ENCODE assay signal across 13 cellular contexts in genomic region chr5:141957367-141957993, GRCh38. TPM values are rescaled to one million over a fixed set of nuclear protein-coding genes. Genes with fewer than 3 reads are reported as not detected.
A peak's percentile ranks its signal among the peaks of the same experiment; 100 is the strongest.
DNase-seq lines count a peak whose midpoint lies in the region; ATAC-seq and TF ChIP-seq lines count a peak whose summit lies in the region.
"Had no signal": no experiment of that assay in that cellular context is flagged by ENCODE, and none has a peak within 500 bp of the region (broad histone marks: within the 10 kb centered on the region; RNA-seq: fewer than 3 reads in every experiment).

No MANE protein-coding gene starts in this region.

- H3K4me1 ChIP-seq in heart right ventricle, result peaks cover 5 to 73% (median 46%) of the 10 kb centered on the region in 9 donors
- H3K4me1 ChIP-seq in stomach, result peaks cover 0 to 54% (median 14%) of the 10 kb centered on the region in 4 donors

- H3K9me3 ChIP-seq in heart right ventricle (no peaks in the 10 kb centered on the region), stomach (no peaks in the 10 kb centered on the region)
- H3K9me3 ChIP-seq: SJCRH30 had no signal

- TF ChIP-seq CTCF in heart right ventricle (IDR thresholded peaks at IDR 0.05) (no peak), stomach (IDR thresholded peaks at IDR 0.05) (no peak)

- H3K27me3 ChIP-seq in heart right ventricle, result no peaks in the 10 kb centered on the region
- H3K27me3 ChIP-seq in stomach, result no peaks in the 10 kb centered on the region

- H3K27me3 Mint-ChIP-seq in dendritic cell treated with granulocyte-macrophage colony-stimulating factor and Interleukin-4, amounts not matched to agents 40 ng/mL and 50 ng/mL, for 4 days, result peaks cover 6% of the 10 kb centered on the region
- peaks cover 1 to 11% of the 10 kb centered on the region in 2 donors for H3K27me3 Mint-ChIP-seq in stimulated activated naive B cell treated with anti-CD40 and anti-IgM and Interleukin-4, amounts not matched to agents 10 μg/mL and 1 μg/mL and 100 μg/mL, for 72 hours
- H3K27me3 Mint-ChIP-seq: CD8-positive, alpha-beta memory T cell had no signal

- H3K27ac Mint-ChIP-seq in dendritic cell treated with granulocyte-macrophage colony-stimulating factor and Interleukin-4, amounts not matched to agents 40 ng/mL and 50 ng/mL, for 4 days, result peak overlapping the region; percentile 51
- no peak overlapping the region for H3K27ac Mint-ChIP-seq in stimulated activated naive B cell treated with anti-CD40 and anti-IgM and Interleukin-4, amounts not matched to agents 10 μg/mL and 1 μg/mL and 100 μg/mL, for 72 hours
- H3K27ac Mint-ChIP-seq: endodermal cell had no signal

- no peak for TF ChIP-seq EP300 in stomach (IDR thresholded peaks at IDR 0.05)

- H3K4me3 ChIP-seq in heart right ventricle, result peak overlapping the region; percentile 25 to 60 (median 50)
- H3K4me3 ChIP-seq in stomach, result peak overlapping the region in 3 of 4 donors; percentile 3 to 17 (median 10)
- H3K4me3 ChIP-seq: SJCRH30 had no signal

- peaks cover 71% of the 10 kb centered on the region for H3K4me1 Mint-ChIP-seq in dendritic cell treated with granulocyte-macrophage colony-stimulating factor and Interleukin-4, amounts not matched to agents 40 ng/mL and 50 ng/mL, for 4 days (ENCODE audit: low read depth)
- peaks cover 17 to 25% of the 10 kb centered on the region in 2 donors for H3K4me1 Mint-ChIP-seq in stimulated activated naive B cell treated with anti-CD40 and anti-IgM and Interleukin-4, amounts not matched to agents 10 μg/mL and 1 μg/mL and 100 μg/mL, for 72 hours

- intact Hi-C loops in heart right ventricle (cut with DNase I), result loop anchor here in 9 of 10 donors (2.0 to 10.0 kb wide), 4 partner anchors 33 to 75 kb away; partner anchors contain the start of gene DELE1 (in 5 of the 9)
- intact Hi-C loops in cardiac septum (cut with DNase I), result loop anchor here (5.0 kb wide), 1 partner anchor 150 kb away; no protein-coding TSS in a partner anchor
- intact Hi-C loops in dendritic cell treated with granulocyte-macrophage colony-stimulating factor and Interleukin-4, amounts not matched to agents 40 ng/mL and 50 ng/mL, for 4 days (cut with micrococcal nuclease), result no loop called here
- intact Hi-C loops in stomach (cut with DNase I; ENCODE audit: low total_unique reads), result loop anchor here (5.0 kb wide), 1 partner anchor 265 kb away; no protein-coding TSS in a partner anchor

- peak overlapping the region; percentile 34 for H3K4me3 Mint-ChIP-seq in dendritic cell treated with granulocyte-macrophage colony-stimulating factor and Interleukin-4, amounts not matched to agents 40 ng/mL and 50 ng/mL, for 4 days
- H3K4me3 Mint-ChIP-seq in stimulated activated naive B cell treated with anti-CD40 and anti-IgM and Interleukin-4, amounts not matched to agents 10 μg/mL and 1 μg/mL and 100 μg/mL, for 72 hours, result no peak overlapping the region
- H3K4me3 Mint-ChIP-seq: endodermal cell had no signal

- H3K9me3 Mint-ChIP-seq in dendritic cell treated with granulocyte-macrophage colony-stimulating factor and Interleukin-4, amounts not matched to agents 40 ng/mL and 50 ng/mL, for 4 days, result no peaks in the 10 kb centered on the region
- no peaks in the 10 kb centered on the region for H3K9me3 Mint-ChIP-seq in stimulated activated naive B cell treated with anti-CD40 and anti-IgM and Interleukin-4, amounts not matched to agents 10 μg/mL and 1 μg/mL and 100 μg/mL, for 72 hours
- H3K9me3 Mint-ChIP-seq: CD8-positive, alpha-beta memory T cell; endodermal cell had no signal

- peak overlapping the region; percentile 59 to 89 (median 83) for H3K27ac ChIP-seq in heart right ventricle
- peak overlapping the region in 4 of 5 donors; percentile 21 to 68 (median 38) for H3K27ac ChIP-seq in stomach
- H3K27ac ChIP-seq: SJCRH30 had no signal

- TF ChIP-seq POLR2A in stomach (IDR thresholded peaks at IDR 0.05), result no peak

- no peak for DNase-seq in heart right ventricle
- no peak for DNase-seq in cardiac septum (ENCODE audit: low spot score)
- peak; percentile 36 for DNase-seq in NCI-H510A treated with DMSO at 0.1 percent for 48 hours (lab: John Stamatoyannopoulos, UW)
- DNase-seq in stomach, result no peak
- DNase-seq in H4 (ENCODE audit: low spot score), result no peak
- DNase-seq in stimulated activated CD4-positive, alpha-beta T cell treated with anti-CD3 and anti-CD28 coated beads, Interleukin-2, amount 100 ng/mL, for 24 hours, result no peak
- DNase-seq in stimulated activated naive B cell treated with anti-CD40 and anti-IgM and Interleukin-4, amounts not matched to agents 10 μg/mL and 1 μg/mL and 100 μg/mL, for 72 hours, result no peak
- DNase-seq: activated CD4-positive, alpha-beta T cell treated with anti-CD3 and anti-CD28 coated beads, Interleukin-2, amount 50 U/mL, for 4 hours; CD8-positive, alpha-beta memory T cell; endodermal cell; NCI-H345 had no signal

- 52 to 69% methylated on average over 16 of the region's 16 CpGs for WGBS in heart right ventricle, 2 donors
- 49 to 72% (median 68%) methylated on average over 4 to 16 of the region's 16 CpGs for WGBS in stomach, 5 donors

- ATAC-seq in heart right ventricle, result peak in 3 of 8 donors; percentile 0 to 6 (median 0)
- ATAC-seq in stimulated activated naive B cell treated with anti-CD40 and anti-IgM and Interleukin-4, amounts not matched to agents 10 μg/mL and 1 μg/mL and 100 μg/mL, for 72 hours (replicated peaks), result no peak

- H3K36me3 ChIP-seq in heart right ventricle, result peaks cover 0 to 4% (median 0%) of the 10 kb centered on the region in 9 donors
- peaks cover 0 to 3% (median 0%) of the 10 kb centered on the region in 4 donors for H3K36me3 ChIP-seq in stomach
- H3K36me3 ChIP-seq: SJCRH30 had no signal

- H3K36me3 Mint-ChIP-seq in dendritic cell treated with granulocyte-macrophage colony-stimulating factor and Interleukin-4, amounts not matched to agents 40 ng/mL and 50 ng/mL, for 4 days (ENCODE audit: low read depth), result no peaks in the 10 kb centered on the region
- H3K36me3 Mint-ChIP-seq in stimulated activated naive B cell treated with anti-CD40 and anti-IgM and Interleukin-4, amounts not matched to agents 10 μg/mL and 1 μg/mL and 100 μg/mL, for 72 hours, result peaks cover 7 to 9% of the 10 kb centered on the region in 2 donors

RNA-seq across cellular contexts. Expression of gene PCDH12, which starts 0.5 kb away (rescaled TPM):
- 10 to 100 TPM in 5 of 10 donors, 1 to 10 TPM in 5; 4.9 to 16.6 (median 9.6) TPM for total RNA-seq in heart right ventricle
- polyA plus RNA-seq in heart right ventricle, result 1 to 10 TPM; 3.6 to 3.7 TPM
- 4.9 TPM for total RNA-seq in cardiac septum
- total RNA-seq in stomach, result 1 to 10 TPM; 1.2 to 7.0 (median 3.7) TPM
- polyA plus RNA-seq in stomach, result under 1 TPM; 0.35 to 0.46 (median 0.37) TPM
- not detected in 2 replicates for total RNA-seq in H4 (2014; rRNA removed; shearing (Covaris generic))
- total RNA-seq: endodermal cell had no signal

RNA-seq across cellular contexts. Expression of gene RNF14, which starts 11.4 kb away (rescaled TPM):
- total RNA-seq in heart right ventricle, result 100 to 1,000 TPM in 6 of 10 donors, 10 to 100 TPM in 4; 84.6 to 130 (median 102) TPM
- polyA plus RNA-seq in heart right ventricle, result 10 to 100 TPM; 20.3 to 44.9 TPM
- 104 TPM for total RNA-seq in cardiac septum
- total RNA-seq in stomach, result 10 to 100 TPM; 24.2 to 67.4 (median 43.2) TPM
- 10 to 100 TPM; 14.4 to 26.1 (median 25.5) TPM for polyA plus RNA-seq in stomach
- 60.5 and 75.9 TPM in 2 replicates for total RNA-seq in H4 (2014; rRNA removed; shearing (Covaris generic))

RNA-seq across cellular contexts. Expression of gene DELE1, which starts 33.8 kb away (rescaled TPM):
- total RNA-seq in heart right ventricle (100 to 1,000 TPM in 6 of 10 donors, 10 to 100 TPM in 4; 82.1 to 192 (median 141) TPM), cardiac septum (115 TPM), stomach (100 to 1,000 TPM in 1 of 5 donors, 10 to 100 TPM in 4; 65.0 to 100 (median 98.2) TPM)
- polyA plus RNA-seq in heart right ventricle (10 to 100 TPM; 50.1 to 69.8 TPM), stomach (10 to 100 TPM; 29.2 to 39.8 (median 32.6) TPM)
- total RNA-seq in H4 (2014; rRNA removed; shearing (Covaris generic)), result 37.3 and 57.4 TPM in 2 replicates

RNA-seq across cellular contexts. Expression of gene GNPDA1, which starts 55.3 kb away (rescaled TPM):
- 10 to 100 TPM; 18.9 to 24.3 (median 20.9) TPM for total RNA-seq in heart right ventricle
- polyA plus RNA-seq in heart right ventricle, result 10 to 100 TPM; 11.6 to 14.3 TPM
- 17.3 TPM for total RNA-seq in cardiac septum
- total RNA-seq in stomach, result 10 to 100 TPM in 2 of 5 donors, 1 to 10 TPM in 3; 2.7 to 14.1 (median 5.8) TPM
- 10 to 100 TPM; 11.9 to 18.9 (median 12.2) TPM for polyA plus RNA-seq in stomach
- 79.5 and 119 TPM in 2 replicates for total RNA-seq in H4 (2014; rRNA removed; shearing (Covaris generic))
